ENCODE assay signal across 11 cellular contexts in the genomic region with DNA sequence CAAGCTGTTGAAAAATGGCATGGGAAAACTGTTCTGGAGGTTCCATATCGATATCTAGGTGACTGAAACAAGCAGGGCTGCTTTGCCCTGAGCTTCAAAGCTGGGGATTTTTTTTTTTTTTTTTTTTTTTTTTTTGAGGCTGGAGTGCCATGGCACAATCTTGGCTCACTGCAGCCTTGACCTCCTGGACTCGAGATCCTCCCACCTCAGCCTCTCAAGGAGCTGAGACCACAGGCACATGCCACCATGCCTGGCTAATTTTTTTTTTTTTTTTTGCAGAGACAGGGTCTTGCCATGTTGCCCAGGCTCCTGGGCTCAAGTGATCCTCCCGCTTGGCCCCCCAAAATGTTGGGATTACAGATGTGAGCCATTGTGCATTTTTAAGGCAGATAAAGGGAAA. TPM values are rescaled to one million over a fixed set of nuclear protein-coding genes. Genes with fewer than 3 reads are reported as not detected.
"Had no signal": no experiment of that assay in that cellular context is flagged by ENCODE, and none has a peak within 500 bp of the region (broad histone marks: within the 10 kb centered on the region; RNA-seq: fewer than 3 reads in every experiment).

No MANE protein-coding gene starts in this region.

- H3K4me3 Mint-ChIP-seq: IgD-negative memory B cell had no signal

- DNase-seq: IMR-90, Karpas-422, KBM-7, KG1 had no signal

- H3K27ac Mint-ChIP-seq: IgD-negative memory B cell had no signal

- H3K4me3 ChIP-seq: K562 had no signal

- H3K27me3 Mint-ChIP-seq: IgD-negative memory B cell had no signal

- H3K27ac ChIP-seq: HL-60, KMS-11 had no signal

- H3K9me3 Mint-ChIP-seq: IgD-negative memory B cell had no signal

RNA-seq across cellular contexts. Expression of a gene that starts 23.5 kb away (rescaled TPM):
- total RNA-seq: HepG2, HT-29, HT1080, IMR-90, K562 had no signal
- polyA plus RNA-seq: HepG2, IgD-negative memory B cell, IMR-90, K562 had no signal
